8 cellular contexts compared by ENCODE assay signal in the genomic region with DNA sequence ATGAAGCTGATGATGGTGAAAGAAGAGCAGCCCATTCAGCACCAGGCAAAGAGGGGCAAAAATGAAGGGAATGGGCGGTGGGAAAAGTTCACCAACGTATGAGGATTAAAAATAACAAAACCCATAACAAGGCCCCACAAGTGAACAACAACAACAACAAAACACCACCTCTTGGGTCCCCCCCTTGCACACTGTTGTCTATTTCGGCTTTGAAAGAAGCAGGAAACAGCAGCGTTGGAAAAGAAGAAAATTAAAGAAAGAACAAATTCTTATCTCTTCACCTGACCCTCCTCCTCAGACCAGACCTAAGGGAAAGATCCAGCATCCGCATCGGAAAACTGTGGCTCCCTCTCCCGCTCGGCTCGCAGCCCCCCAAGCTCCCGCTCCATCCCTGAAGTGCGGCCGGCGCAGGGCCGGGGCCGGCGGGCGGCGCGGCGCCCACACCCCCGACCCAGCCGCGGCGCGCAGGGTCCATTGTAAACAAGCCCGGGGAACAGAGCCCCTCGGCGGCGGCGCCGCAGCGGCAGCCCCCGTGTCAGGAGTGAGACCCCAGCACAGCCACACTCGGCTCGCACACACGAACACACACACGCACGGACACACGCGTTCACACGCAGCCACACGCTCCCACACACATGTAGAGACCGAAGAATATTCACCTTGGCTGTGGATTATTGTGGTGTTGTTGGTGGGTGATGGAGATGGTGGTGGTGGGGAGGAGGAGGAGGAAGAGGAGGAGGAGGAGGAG. TPM values are rescaled to one million over a fixed set of nuclear protein-coding genes. Genes with fewer than 3 reads are reported as not detected.
A peak's percentile ranks its signal among the peaks of the same experiment; 100 is the strongest.
DNase-seq lines count a peak whose midpoint lies in the region; ATAC-seq lines count a peak whose summit lies in the region.

No MANE protein-coding gene starts in this region.

- H3K36me3 ChIP-seq in effector memory CD4-positive, alpha-beta T cell (ENCODE audit: control insufficient read depth, insufficient read depth, low read length) = no peaks in the 10 kb centered on the region
- H3K36me3 ChIP-seq in mucosa of rectum (ENCODE audit: control insufficient read depth in 2 of 2, insufficient read depth in 2 of 2, low read length in 2 of 2) (no peaks in the 10 kb centered on the region), aorta (ENCODE audit: control insufficient read depth in 1 of 2, insufficient read depth in 2 of 2, low read length in 1 of 2) (no peaks in the 10 kb centered on the region)

- H3K36me3 Mint-ChIP-seq in activated T-cell treated with anti-CD3 and anti-CD28 coated beads, Interleukin-2, amount 50 U/mL, for 24 hours (ENCODE audit: low read depth) = peaks cover 57% of the 10 kb centered on the region

- no peaks in the 10 kb centered on the region for H3K27me3 Mint-ChIP-seq in activated T-cell treated with anti-CD3 and anti-CD28 coated beads, Interleukin-2, amount 50 U/mL, for 24 hours

- no peaks in the 10 kb centered on the region for H3K9me3 ChIP-seq in effector memory CD4-positive, alpha-beta T cell (ENCODE audit: control insufficient read depth, low read length)
- H3K9me3 ChIP-seq in mucosa of rectum (ENCODE audit: control insufficient read depth in 2 of 2, low read length in 2 of 2) (no peaks in the 10 kb centered on the region), aorta (ENCODE audit: control insufficient read depth, low read length) (no peaks in the 10 kb centered on the region)

- H3K27ac ChIP-seq in effector memory CD4-positive, alpha-beta T cell (ENCODE audit: insufficient read depth, low read length, poor library complexity, severe bottlenecking) = peak overlapping the region; percentile 100
- H3K27ac ChIP-seq in mucosa of rectum (ENCODE audit: low read depth in 2 of 2, low read length in 2 of 2) (peak overlapping the region; percentile 100), aorta (ENCODE audit: low read depth in 1 of 2, low read length in 2 of 2) (peak overlapping the region in 1 of 2 donors; percentile 58)

- H3K4me1 ChIP-seq in effector memory CD4-positive, alpha-beta T cell (ENCODE audit: control insufficient read depth, insufficient read depth, low read length, poor library complexity, severe bottlenecking) = peaks cover 21% of the 10 kb centered on the region
- H3K4me1 ChIP-seq in mucosa of rectum (ENCODE audit: control insufficient read depth in 2 of 2, insufficient read depth in 2 of 2, low read length in 2 of 2) (peaks cover 3 to 18% of the 10 kb centered on the region in 2 donors), aorta (ENCODE audit: control insufficient read depth in 1 of 2, insufficient read depth in 2 of 2, low read length in 2 of 2) (no peaks in the 10 kb centered on the region)

- peak overlapping the region; percentile 85 to 100 for H3K9ac ChIP-seq in mucosa of rectum (ENCODE audit: low read depth in 1 of 2, low read length in 2 of 2)

- H3K9me3 Mint-ChIP-seq in activated T-cell treated with anti-CD3 and anti-CD28 coated beads, Interleukin-2, amount 50 U/mL, for 24 hours = no peaks in the 10 kb centered on the region

- ATAC-seq in aorta (ENCODE audit: low FRiP score) (peak; percentile 34), HG03571 (IDR thresholded peaks at IDR 0.05; ENCODE audit: unreplicated experiment) (no peak)

- H3K27ac Mint-ChIP-seq in activated T-cell treated with anti-CD3 and anti-CD28 coated beads, Interleukin-2, amount 50 U/mL, for 24 hours = peak overlapping the region; percentile 100

- no peak for DNase-seq in activated T-cell treated with anti-CD3 and anti-CD28 coated beads, Interleukin-2, amount 50 U/mL, for 24 hours
- no peak for DNase-seq in activated T-cell treated with anti-CD3 and anti-CD28 coated beads for 4 hours
- DNase-seq in RPMI8226 = peak; percentile 37
- DNase-seq in effector memory CD4-positive, alpha-beta T cell = no peak
- peak; percentile 53 to 81 for DNase-seq in aorta
- DNase-seq in HuH-7.5 (ENCODE audit: low spot score) = no peak

- intact Hi-C loops in aorta (cut with DNase I) = loop anchor here (10.0 kb wide), 3 partner anchors 770 to 1140 kb away; a partner anchor contains a TSS

- 1% methylated on average over 43 of the region's 43 CpGs for WGBS in aorta, 2 donors

- H3K4me3 ChIP-seq in effector memory CD4-positive, alpha-beta T cell (ENCODE audit: insufficient read depth, low read depth, low read length, poor library complexity, severe bottlenecking) = peak overlapping the region; percentile 83
- H3K4me3 ChIP-seq in mucosa of rectum (ENCODE audit: low read length in 2 of 2) (peak overlapping the region; percentile 96 to 99), aorta (ENCODE audit: low read length in 2 of 2) (peak overlapping the region; percentile 83 to 91)

- H3K4me3 Mint-ChIP-seq in activated T-cell treated with anti-CD3 and anti-CD28 coated beads, Interleukin-2, amount 50 U/mL, for 24 hours = peak overlapping the region; percentile 96

- H3K27me3 ChIP-seq in effector memory CD4-positive, alpha-beta T cell (replicated peaks; ENCODE audit: control insufficient read depth, insufficient read depth, low read length, poor library complexity, severe bottlenecking) = no peaks in the 10 kb centered on the region
- H3K27me3 ChIP-seq in mucosa of rectum (ENCODE audit: control insufficient read depth in 2 of 2, insufficient read depth in 2 of 2, low read length in 2 of 2) (no peaks in the 10 kb centered on the region), aorta (ENCODE audit: control insufficient read depth in 1 of 2, insufficient read depth in 2 of 2, low read length in 1 of 2) (no peaks in the 10 kb centered on the region)

- H3K4me1 Mint-ChIP-seq in activated T-cell treated with anti-CD3 and anti-CD28 coated beads, Interleukin-2, amount 50 U/mL, for 24 hours (ENCODE audit: low read depth) = peaks cover 57% of the 10 kb centered on the region

RNA-seq across cellular contexts. Expression of a gene that starts 0.5 kb away (rescaled TPM):
- 10 to 100 TPM; 10.5 to 22.4 TPM for total RNA-seq in aorta
- polyA plus RNA-seq in aorta = 1 to 10 TPM in 1 of 2 donors, under 1 TPM in 1; 0.38 to 1.3 TPM

Comparison
In these comparisons a context has a peak if more than half of its experiments do, and no peak if none do; other contexts are left out.
1. DNase-seq: peak in RPMI8226 (single experiment) and aorta (2 of 2); none in activated T-cell treated with anti-CD3 and anti-CD28 coated beads, Interleukin-2, amount 50 U/mL, for 24 hours (single experiment), activated T-cell treated with anti-CD3 and anti-CD28 coated beads for 4 hours (single experiment), effector memory CD4-positive, alpha-beta T cell (0 of 3) and HuH-7.5 (single experiment).
2. Peak in every context shown above with its lines, with median percentiles within 50 percentile points of each other: H3K4me3 ChIP-seq.